In the genomic region with DNA sequence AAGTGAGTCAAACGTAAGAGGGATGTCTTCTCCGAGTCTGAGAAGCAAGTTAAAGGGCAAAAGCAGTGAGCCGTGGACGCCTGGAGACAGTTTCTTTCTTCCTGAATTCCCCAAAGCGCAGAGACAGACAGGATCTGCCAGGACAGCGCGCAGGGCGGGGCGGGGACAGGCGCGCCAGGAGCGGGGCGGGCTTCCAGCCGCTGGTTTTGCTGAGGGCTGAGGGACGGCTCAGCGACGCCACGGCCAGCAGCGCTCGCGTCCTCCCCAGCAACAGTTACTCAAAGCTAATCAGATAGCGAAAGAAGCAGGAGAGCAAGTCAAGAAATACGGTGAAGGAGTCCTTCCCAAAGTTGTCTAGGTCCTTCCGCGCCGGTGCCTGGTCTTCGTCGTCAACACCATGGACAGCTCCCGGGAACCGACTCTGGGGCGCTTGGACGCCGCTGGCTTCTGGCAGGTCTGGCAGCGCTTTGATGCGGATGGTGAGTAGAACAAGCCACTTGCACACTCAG, we compare ENCODE assay signal across 9 cellular contexts. TPM values are rescaled to one million over a fixed set of nuclear protein-coding genes. Genes with fewer than 3 reads are reported as not detected.
DNase-seq lines count a peak whose midpoint lies in the region; ATAC-seq, FAIRE-seq and TF ChIP-seq lines count a peak whose summit lies in the region.
"Had no signal": no experiment of that assay in that cellular context is flagged by ENCODE, and none has a peak within 500 bp of the region (broad histone marks: within the 10 kb centered on the region; RNA-seq: fewer than 3 reads in every experiment).

A gene with protein sequence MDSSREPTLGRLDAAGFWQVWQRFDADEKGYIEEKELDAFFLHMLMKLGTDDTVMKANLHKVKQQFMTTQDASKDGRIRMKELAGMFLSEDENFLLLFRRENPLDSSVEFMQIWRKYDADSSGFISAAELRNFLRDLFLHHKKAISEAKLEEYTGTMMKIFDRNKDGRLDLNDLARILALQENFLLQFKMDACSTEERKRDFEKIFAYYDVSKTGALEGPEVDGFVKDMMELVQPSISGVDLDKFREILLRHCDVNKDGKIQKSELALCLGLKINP (plus strand): TSS at position 209 of the 509 bp plus-strand sequence. CDS start 189 bp downstream, at position 398.

- H3K4me1 ChIP-seq in pancreas = peaks cover 0 to 4% (median 0%) of the 10 kb centered on the region in 3 donors

- peaks cover 46% of the 10 kb centered on the region for H3K27me3 Mint-ChIP-seq in activated T-cell treated with anti-CD3 and anti-CD28 coated beads, Interleukin-2, amount 50 U/mL, for 72 hours (ENCODE audit: low read depth)

- peaks cover 0 to 1% of the 10 kb centered on the region in 2 donors for H3K9me3 Mint-ChIP-seq in activated T-cell treated with anti-CD3 and anti-CD28 coated beads, Interleukin-2, amount 50 U/mL, for 72 hours

- H3K4me1 Mint-ChIP-seq in activated T-cell treated with anti-CD3 and anti-CD28 coated beads, Interleukin-2, amount 50 U/mL, for 72 hours (ENCODE audit: low read depth) = no peaks in the 10 kb centered on the region

- H3K27ac Mint-ChIP-seq in activated T-cell treated with anti-CD3 and anti-CD28 coated beads, Interleukin-2, amount 50 U/mL, for 72 hours = no peak within 1 kb of the TSS

- H3K36me3 ChIP-seq in pancreas = no peaks in the 10 kb centered on the region

- H3K36me3 Mint-ChIP-seq in activated T-cell treated with anti-CD3 and anti-CD28 coated beads, Interleukin-2, amount 50 U/mL, for 72 hours (ENCODE audit: insufficient read depth in 2 of 2) = no peaks in the 10 kb centered on the region

- peak within 1 kb of the TSS in 1 of 2 donors; percentile 9 for H3K4me3 Mint-ChIP-seq in activated T-cell treated with anti-CD3 and anti-CD28 coated beads, Interleukin-2, amount 50 U/mL, for 72 hours

- DNase-seq in GM04504 (ENCODE audit: low read depth) = peak; percentile 28
- DNase-seq in NCI-H2227 (lab: John Stamatoyannopoulos, UW; ENCODE audit: unreplicated experiment) = peak; percentile 68
- DNase-seq in activated T-cell treated with anti-CD3 and anti-CD28 coated beads, Interleukin-2, amount 50 U/mL, for 72 hours = peak; percentile 45 to 51
- peak in 32 of 42 donors; percentile 3 to 58 (median 15) for DNase-seq in head of caudate nucleus
- peak; percentile 58 to 92 (median 78) for DNase-seq in pancreas
- no peak for DNase-seq in Kasumi-1 (lab: John Stamatoyannopoulos, UW)

- WGBS in pancreas, 2 donors = 1% methylated on average over 35 of the region's 35 CpGs

- H3K27ac ChIP-seq in pancreas = no peak within 1 kb of the TSS
- H3K27ac ChIP-seq: skin epidermis had no signal

- H3K9me3 ChIP-seq in pancreas = no peaks in the 10 kb centered on the region

- H3K27me3 ChIP-seq in pancreas = no peaks in the 10 kb centered on the region

- H3K4me3 ChIP-seq in pancreas = peak within 1 kb of the TSS in 2 of 4 donors; percentile 31 to 44
- H3K4me3 ChIP-seq: skin epidermis had no signal

- no peak for FAIRE-seq in pancreas (lab: Jason Lieb, UNC)

- ATAC-seq in activated T-cell treated with anti-CD3 and anti-CD28 coated beads, Interleukin-2, amount 50 U/mL, for 72 hours (replicated peaks in 1 of 2) = peak in 1 of 2 donors; percentile 31
- ATAC-seq in pancreas (peak; percentile 93 to 98 (median 94)), HG03045 (IDR thresholded peaks at IDR 0.05; ENCODE audit: unreplicated experiment) (no peak), HG02970 (IDR thresholded peaks at IDR 0.05; ENCODE audit: low FRiP score, unreplicated experiment) (no peak)

- no peak for TF ChIP-seq CTCF in pancreas (IDR thresholded peaks at IDR 0.05)

- intact Hi-C loops in head of caudate nucleus (cut with DNase I) = no loop called here
- intact Hi-C loops in pancreas (cut with DNase I) = no loop called here

RNA-seq across cellular contexts. Expression of the gene that starts here (rescaled TPM):
- total RNA-seq in activated T-cell treated with anti-CD3 and anti-CD28 coated beads, Interleukin-2, amount 50 U/mL, for 72 hours = not detected
- total RNA-seq in pancreas = 10 to 100 TPM; 13.4 to 63.2 (median 26.3) TPM
- polyA plus RNA-seq in pancreas = 100 to 1,000 TPM in 1 of 2 donors, 10 to 100 TPM in 1; 32.3 to 224 TPM

Comparison
In these comparisons a context has a peak if more than half of its experiments do, and no peak if none do; other contexts are left out.
1. RNA of the gene that starts here (total RNA-seq): 13.4 to 63.2 TPM in pancreas; not detected in activated T-cell treated with anti-CD3 and anti-CD28 coated beads, Interleukin-2, amount 50 U/mL, for 72 hours; every median in the first group is over 10 times any median in the second.
2. Peak in DNase-seq in activated T-cell treated with anti-CD3 and anti-CD28 coated beads, Interleukin-2, amount 50 U/mL, for 72 hours; RNA of the gene not detected or under 1 TPM.
3. DNase-seq: peak in GM04504 (single experiment), NCI-H2227 (single experiment), head of caudate nucleus (32 of 42) and pancreas (6 of 6); none in Kasumi-1 (0 of 2).
4. ATAC-seq: peak in pancreas (4 of 4); none in HG03045 (single experiment) and HG02970 (single experiment).